ENCODE assay signal across 16 cellular contexts in genomic region chr17:39533891-39534290, GRCh38.
DNase-seq lines count a peak whose midpoint lies in the region; ATAC-seq, FAIRE-seq and TF ChIP-seq lines count a peak whose summit lies in the region.
"Had no signal": no experiment of that assay in that cellular context is flagged by ENCODE, and none has a peak within 500 bp of the region (broad histone marks: within the 10 kb centered on the region; RNA-seq: fewer than 3 reads in every experiment).

No MANE protein-coding gene starts in this region.

- H4K20me1 ChIP-seq in PC-3 (ENCODE audit: low read length): no peaks in the 10 kb centered on the region

- POLR2A ChIA-PET in A549 (lab: Yijun Ruan, JAX) (no interaction called here), PC-3 (lab: Charles Lee; ENCODE audit: unreplicated experiment) (no interaction called here)

- H3F3A ChIP-seq in PC-3 (ENCODE audit: low read length, unreplicated experiment): no peaks in the 10 kb centered on the region

- WGBS in A549 (ENCODE audit: missing lambda C conversion rate): 85% methylated on average over 4 of the region's 4 CpGs
- 62 to 77% methylated on average over 4 of the region's 4 CpGs for WGBS in transverse colon (ENCODE audit: low coverage in 1 of 2), 2 donors

- H3K27me3 ChIP-seq in PC-3 (ENCODE audit: low read length): no peaks in the 10 kb centered on the region
- no peaks in the 10 kb centered on the region for H3K27me3 ChIP-seq in transverse colon

- no peaks in the 10 kb centered on the region for H3K79me2 ChIP-seq in PC-3 (ENCODE audit: low read length)

- H3K4me3 ChIP-seq in A549 (no peak overlapping the region), PC-3 (ENCODE audit: low read length) (no peak overlapping the region; the same call in 1 of the 2 replicates), transverse colon (no peak overlapping the region)
- H3K4me3 ChIP-seq: K562 had no signal

- H3K36me3 ChIP-seq in PC-3 (ENCODE audit: low read depth, low read length) (peaks cover 5% of the 10 kb centered on the region; the same call in 1 of the 2 replicates), transverse colon (peaks cover 0 to 15% (median 5%) of the 10 kb centered on the region in 4 donors)

- ATAC-seq in A549 (no peak), PC-3 (no peak)
- ATAC-seq: HCT116, K562 had no signal

- H2AFZ ChIP-seq in PC-3 (ENCODE audit: low read length): no peak overlapping the region

- H3K9me2 ChIP-seq in PC-3 (replicated peaks; ENCODE audit: low read length): no peaks in the 10 kb centered on the region

- H3K4me2 ChIP-seq in A549 (no peak overlapping the region), PC-3 (ENCODE audit: low read length) (peak overlapping the region; percentile 76)

- CTCF ChIA-PET in A549 (lab: Yijun Ruan, JAX) (interaction anchor here (8.7 kb wide), 1 partner anchor 14 kb away, joined by 99 read pairs; no protein-coding TSS in a partner anchor), PC-3 (lab: Charles Lee) (no interaction called here)

- BruUV-seq in PC-3 (replicated peaks; lab: Mats Ljungman, UMichigan): no TSS peak

- H3K4me1 ChIP-seq in A549 (no peaks in the 10 kb centered on the region), PC-3 (ENCODE audit: insufficient read depth, low read length) (peaks cover 21% of the 10 kb centered on the region), transverse colon (peaks cover 0 to 3% (median 0%) of the 10 kb centered on the region in 4 donors)

- TF ChIP-seq POLR2A in A549 (IDR thresholded peaks at IDR 0.05; ENCODE audit: low read length): no peak
- TF ChIP-seq POLR2A in transverse colon (IDR thresholded peaks at IDR 0.05): no peak

- no peak for TF ChIP-seq RAD21 in A549 (conservative IDR thresholded peaks at IDR 0.05 in 1 of 2, IDR thresholded peaks at IDR 0.05 in 1 of 2)

- no peak overlapping the region for H3K9ac ChIP-seq in PC-3 (ENCODE audit: low read length)

- H3K9me3 ChIP-seq in A549: no peaks in the 10 kb centered on the region
- H3K9me3 ChIP-seq in PC-3 (ENCODE audit: low read length): no peaks in the 10 kb centered on the region
- H3K9me3 ChIP-seq in transverse colon: no peaks in the 10 kb centered on the region

- intact Hi-C loops in PC-3 (cut with micrococcal nuclease) (no loop called here), transverse colon (cut with DNase I; ENCODE audit: low total_unique reads) (no loop called here)

- FAIRE-seq in A549 (lab: Jason Lieb, UNC): peak; percentile 99
- FAIRE-seq: GM12891, K562 had no signal

- in situ Hi-C loops in transverse colon (cut with MboI; ENCODE audit: low pct_ligation_motif_present in 1 of 4, low pct_unique_long_range_greater_than_20kb in 1 of 4, low sequenced_read_pairs in 3 of 4): no loop called here

- H3K27ac ChIP-seq in A549: no peak overlapping the region
- H3K27ac ChIP-seq in PC-3 (ENCODE audit: low read length): no peak overlapping the region
- no peak overlapping the region for H3K27ac ChIP-seq in transverse colon

- DNase-seq in A549 (ENCODE audit: low read depth in 1 of 2, low spot score in 1 of 2) (no peak), DMS79 (lab: John Stamatoyannopoulos, UW) (peak; percentile 55), PC-3 (peak; percentile 73), iris pigment epithelial cell (ENCODE audit: low read depth) (peak; percentile 58), NOMO-1 (lab: John Stamatoyannopoulos, UW; ENCODE audit: unreplicated experiment in 2 of 2) (no peak), DMS 273 treated with DMSO at 0.1 percent for 48 hours (lab: John Stamatoyannopoulos, UW) (no peak), transverse colon (no peak), SK-N-DZ (ENCODE audit: low spot score) (no peak)
- DNase-seq: ACHN, C1 segment of cervical spinal cord, GOT3, NCI-H1105 treated with DMSO at 0.1 percent for 48 hours, NCI-H1694 had no signal

- TF ChIP-seq EP300 in A549 (IDR thresholded peaks at IDR 0.05) (no peak), transverse colon (IDR thresholded peaks at IDR 0.05; ENCODE audit: low read depth) (no peak)

- TF ChIP-seq CTCF in A549 (IDR thresholded peaks at IDR 0.05): no peak
- TF ChIP-seq CTCF in PC-3 (conservative IDR thresholded peaks at IDR 0.05; ENCODE audit: low read depth, low read length): no peak
- no peak for TF ChIP-seq CTCF in transverse colon (IDR thresholded peaks at IDR 0.05)

TF ChIP-seq in A549, 52 proteins besides CTCF, POLR2A, EP300 and RAD21:
- TF ChIP-seq RNF2 (IDR thresholded peaks at IDR 0.05; ENCODE audit: borderline replicate concordance, low read depth) (no peak), CHD2 (IDR thresholded peaks at IDR 0.05; ENCODE audit: low read length, partially characterized antibody) (no peak), HEYL (CRISPR knock-in tag; IDR thresholded peaks at IDR 0.05) (no peak), BCL3 (IDR thresholded peaks at IDR 0.05) (no peak), POLR2AphosphoS2 (conservative IDR thresholded peaks at IDR 0.05; ENCODE audit: low read length) (no peak), JUN (IDR thresholded peaks at IDR 0.05) (no peak), HDAC2 (IDR thresholded peaks at IDR 0.05) (no peak), USF2 (IDR thresholded peaks at IDR 0.05) (no peak), ZC3H11A (IDR thresholded peaks at IDR 0.05) (no peak), KDM5A (IDR thresholded peaks at IDR 0.05) (no peak), PHF8 (IDR thresholded peaks at IDR 0.05; ENCODE audit: borderline replicate concordance, low read depth) (no peak), CEBPB (IDR thresholded peaks at IDR 0.05) (no peak)

Comparison
In these comparisons a context has a peak if more than half of its experiments do, and no peak if none do; other contexts are left out.
1. DNase-seq: peak in DMS79 (single experiment), PC-3 (single experiment) and iris pigment epithelial cell (single experiment); none in A549 (0 of 2), NOMO-1 (0 of 2), DMS 273 treated with DMSO at 0.1 percent for 48 hours (single experiment), transverse colon (single experiment) and SK-N-DZ (single experiment).